Comparison of ENCODE assay signal across 17 cellular contexts in the genomic region with DNA sequence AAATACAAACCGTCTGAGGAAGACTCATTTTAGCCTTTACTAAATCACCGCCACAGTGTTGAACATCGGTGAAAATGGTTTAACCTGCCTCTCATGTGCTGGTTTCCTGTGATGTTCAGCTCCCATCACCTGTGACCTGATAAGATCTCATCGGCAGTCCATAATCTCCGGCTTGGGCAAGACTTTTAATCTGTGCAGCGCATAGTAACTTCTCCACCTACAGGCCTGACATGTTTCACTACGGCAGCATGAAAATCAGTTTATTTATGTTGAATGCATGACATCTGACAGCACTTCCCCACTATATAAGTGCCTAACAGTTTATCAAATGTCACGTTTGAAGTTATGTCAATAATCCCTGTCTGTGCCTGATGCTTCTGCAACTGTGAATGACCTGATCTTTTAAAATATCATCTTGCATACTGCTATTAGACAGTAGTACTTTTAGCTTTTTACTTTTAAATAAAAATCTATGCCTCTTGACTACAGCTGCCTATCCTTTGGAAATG.
"Had no signal": no experiment of that assay in that cellular context is flagged by ENCODE, and none has a peak within 500 bp of the region (broad histone marks: within the 10 kb centered on the region; RNA-seq: fewer than 3 reads in every experiment).

No MANE protein-coding gene starts in this region.

- H3K27me3 ChIP-seq: SJCRH30 had no signal

- H3K4me1 ChIP-seq: SJCRH30 had no signal

- H3K36me3 ChIP-seq: SJCRH30 had no signal

- H3K27ac ChIP-seq: SJCRH30, SK-N-MC had no signal

- H3K9me3 ChIP-seq: SJCRH30 had no signal

- DNase-seq: KBM-7, MV-4-11, NCI-H1048, NCI-H1105, NCI-H1436 treated with DMSO at 0.1 percent for 48 hours, NCI-H1694, NCI-H187 treated with DMSO at 0.1 percent for 48 hours, NCI-H2029 treated with DMSO at 0.1 percent for 48 hours, NCI-H2107, NCI-H2171 treated with DMSO at 0.1 percent for 48 hours, NCI-H2227 treated with DMSO at 0.1 percent for 48 hours, NCI-H526, NCI-H774, Right ventricle myocardium superior, RPMI8226, SJCRH30 had no signal

- H3K4me3 ChIP-seq: SJCRH30, SK-N-MC had no signal
